In the genomic region with DNA sequence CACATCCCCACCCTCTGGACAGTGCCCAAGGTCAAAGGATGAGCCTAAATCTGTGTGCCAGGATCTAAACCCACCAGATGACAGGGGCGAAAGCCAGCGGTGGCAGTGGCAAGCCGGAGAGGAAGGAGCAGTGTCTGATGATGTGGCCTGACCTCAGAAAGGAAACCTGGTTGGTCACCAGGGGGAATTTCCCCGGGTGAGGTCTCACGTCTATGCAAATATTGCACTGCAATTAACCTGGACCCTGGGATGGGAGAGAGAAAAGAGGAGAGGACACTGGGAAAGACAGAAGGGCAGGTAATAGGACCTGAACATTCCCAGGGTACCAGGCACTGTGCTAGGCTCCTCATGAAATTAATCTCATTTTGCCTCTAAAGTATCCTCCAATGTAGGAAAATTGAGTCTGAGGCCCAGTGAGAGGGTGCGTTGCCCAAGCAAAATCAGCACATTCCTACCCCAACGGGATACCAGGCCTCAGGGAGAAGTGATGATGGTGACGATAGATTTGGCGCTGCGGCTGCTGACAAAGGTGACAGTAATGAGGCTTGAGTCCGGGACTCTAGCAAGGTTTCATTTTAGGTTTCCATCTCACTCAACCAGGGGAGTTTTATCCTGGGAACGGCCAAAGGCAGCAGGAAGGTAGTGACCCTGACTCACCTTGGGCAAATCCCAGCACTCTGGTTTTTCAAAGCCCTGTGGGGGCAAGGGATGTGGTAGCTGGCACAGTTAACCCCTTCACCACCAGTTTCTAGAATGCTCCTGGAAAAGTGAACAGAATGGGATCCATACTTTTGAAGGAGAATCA, we compare ENCODE assay signal across 8 cellular contexts. TPM values are rescaled to one million over a fixed set of nuclear protein-coding genes. Genes with fewer than 3 reads are reported as not detected.
DNase-seq lines count a peak whose midpoint lies in the region; ATAC-seq and TF ChIP-seq lines count a peak whose summit lies in the region.

No MANE protein-coding gene starts in this region.

- peak; percentile 72 for DNase-seq in activated CD4-positive, alpha-beta memory T cell treated with anti-CD3 and anti-CD28 coated beads, Interleukin-2, amount 10 ng/mL, durations not matched to agents 7 days and 5 days
- DNase-seq in esophagus muscularis mucosa (ENCODE audit: extremely low spot score): no peak
- DNase-seq in stimulated activated CD4-positive, alpha-beta T cell treated with anti-CD3 and anti-CD28 coated beads, Interleukin-2, amount 100 ng/mL, for 24 hours: peak; percentile 68 to 72
- DNase-seq in occipital lobe (lab: John Stamatoyannopoulos, UW): no peak
- no peak for DNase-seq in NCI-H128 (lab: John Stamatoyannopoulos, UW; ENCODE audit: unreplicated experiment)

- peaks cover 5% of the 10 kb centered on the region for H3K27me3 Mint-ChIP-seq in activated CD4-positive, alpha-beta memory T cell treated with anti-CD3 and anti-CD28 coated beads, Interleukin-2, amount 10 ng/mL, durations not matched to agents 7 days and 5 days

- peak overlapping the region; percentile 71 to 90 (median 84) for H3K9ac ChIP-seq in BLaER1 treated with 17β-estradiol and CSF1 and Interleukin-3, amounts not matched to agents 10 nM and 100 nM

- peak; percentile 76 for ATAC-seq in GM19351 (IDR thresholded peaks at IDR 0.05; ENCODE audit: unreplicated experiment)
- peak; percentile 79 for ATAC-seq in HG03442 (IDR thresholded peaks at IDR 0.05; ENCODE audit: unreplicated experiment)

- peaks cover 0 to 8% (median 0%) of the 10 kb centered on the region in 11 experiments; a peak in 2 of 22 replicates for H3K36me3 ChIP-seq in BLaER1 treated with 17β-estradiol and CSF1 and Interleukin-3, amounts not matched to agents 10 nM and 100 nM
- H3K36me3 ChIP-seq in esophagus muscularis mucosa: no peaks in the 10 kb centered on the region

- peaks cover 29% of the 10 kb centered on the region for H3K36me3 Mint-ChIP-seq in activated CD4-positive, alpha-beta memory T cell treated with anti-CD3 and anti-CD28 coated beads, Interleukin-2, amount 10 ng/mL, durations not matched to agents 7 days and 5 days (ENCODE audit: low read depth)

- H3K4me1 ChIP-seq in BLaER1 treated with 17β-estradiol and CSF1 and Interleukin-3, amounts not matched to agents 10 nM and 100 nM: peaks cover 68 to 100% (median 94%) of the 10 kb centered on the region in 10 experiments
- peaks cover 38 to 43% (median 41%) of the 10 kb centered on the region in 4 donors for H3K4me1 ChIP-seq in esophagus muscularis mucosa

- peak overlapping the region; percentile 52 for H3K4me3 Mint-ChIP-seq in activated CD4-positive, alpha-beta memory T cell treated with anti-CD3 and anti-CD28 coated beads, Interleukin-2, amount 10 ng/mL, durations not matched to agents 7 days and 5 days

- no peaks in the 10 kb centered on the region for H3K9me3 Mint-ChIP-seq in activated CD4-positive, alpha-beta memory T cell treated with anti-CD3 and anti-CD28 coated beads, Interleukin-2, amount 10 ng/mL, durations not matched to agents 7 days and 5 days

- peaks cover 68% of the 10 kb centered on the region for H3K4me1 Mint-ChIP-seq in activated CD4-positive, alpha-beta memory T cell treated with anti-CD3 and anti-CD28 coated beads, Interleukin-2, amount 10 ng/mL, durations not matched to agents 7 days and 5 days

- no peak for TF ChIP-seq CTCF in esophagus muscularis mucosa (IDR thresholded peaks at IDR 0.05)

- no peaks in the 10 kb centered on the region for H3K9me3 ChIP-seq in BLaER1 treated with 17β-estradiol and CSF1 and Interleukin-3, amounts not matched to agents 10 nM and 100 nM (replicated peaks in 1 of 11)
- no peaks in the 10 kb centered on the region for H3K9me3 ChIP-seq in esophagus muscularis mucosa

- peak overlapping the region; percentile 84 for H3K27ac Mint-ChIP-seq in activated CD4-positive, alpha-beta memory T cell treated with anti-CD3 and anti-CD28 coated beads, Interleukin-2, amount 10 ng/mL, durations not matched to agents 7 days and 5 days

- no peak for TF ChIP-seq EP300 in esophagus muscularis mucosa (IDR thresholded peaks at IDR 0.05)

- H4K20me1 ChIP-seq in BLaER1 treated with 17β-estradiol and CSF1 and Interleukin-3, amounts not matched to agents 10 nM and 100 nM: no peaks in the 10 kb centered on the region

- H3K27me3 ChIP-seq in BLaER1 treated with 17β-estradiol and CSF1 and Interleukin-3, amounts not matched to agents 10 nM and 100 nM: no peaks in the 10 kb centered on the region
- H3K27me3 ChIP-seq in esophagus muscularis mucosa: no peaks in the 10 kb centered on the region

- peak overlapping the region; percentile 81 to 97 (median 90) for H3K4me2 ChIP-seq in BLaER1 treated with 17β-estradiol and CSF1 and Interleukin-3, amounts not matched to agents 10 nM and 100 nM

- H3K4me3 ChIP-seq in BLaER1 treated with 17β-estradiol and CSF1 and Interleukin-3, amounts not matched to agents 10 nM and 100 nM: peak overlapping the region in 7 of 10 experiments; percentile 32 to 54 (median 40); a peak in 9 of 20 replicates
- H3K4me3 ChIP-seq in esophagus muscularis mucosa: no peak overlapping the region

- CTCF ChIA-PET in activated CD4-positive, alpha-beta memory T cell treated with anti-CD3 and anti-CD28 coated beads, Interleukin-2, amount 10 ng/mL, durations not matched to agents 7 days and 5 days (lab: Charles Lee): interaction anchor here (0.9 to 1.3 kb wide), 5 partner anchors 11 to 144 kb away, joined by 3 to 4 read pairs (median 3); no protein-coding TSS in a partner anchor

- intact Hi-C loops in esophagus muscularis mucosa (cut with DNase I): no loop called here

- H3K27ac ChIP-seq in BLaER1 treated with 17β-estradiol and CSF1 and Interleukin-3, amounts not matched to agents 10 nM and 100 nM: peak overlapping the region; percentile 81 to 98 (median 95)
- peak overlapping the region; percentile 34 to 70 (median 68) for H3K27ac ChIP-seq in esophagus muscularis mucosa (replicated peaks in 1 of 4)

- no peak for TF ChIP-seq POLR2A in esophagus muscularis mucosa (IDR thresholded peaks at IDR 0.05; ENCODE audit: low read depth)

- POLR2A ChIA-PET in activated CD4-positive, alpha-beta memory T cell treated with anti-CD3 and anti-CD28 coated beads, Interleukin-2, amount 10 ng/mL, durations not matched to agents 7 days and 5 days (lab: Charles Lee): interaction anchor here (0.9 to 14.6 kb wide), 8 partner anchors 11 to 394 kb away, joined by 3 to 244 read pairs (median 4); a partner anchor contains a TSS

- 53% methylated on average over 12 of the region's 12 CpGs for WGBS in esophagus muscularis mucosa

RNA-seq across cellular contexts. Expression of a gene that starts 13.4 kb away (rescaled TPM):
- 100 to 1,000 TPM; 188 to 201 TPM for total RNA-seq in activated CD4-positive, alpha-beta memory T cell treated with anti-CD3 and anti-CD28 coated beads, Interleukin-2, amount 10 ng/mL, durations not matched to agents 7 days and 5 days
- total RNA-seq in esophagus muscularis mucosa: 100 to 1,000 TPM in 3 of 4 donors, 10 to 100 TPM in 1; 91.4 to 136 (median 114) TPM
- total RNA-seq in occipital lobe: 18.1 TPM

Comparison
In these comparisons a context has a peak if more than half of its experiments do, and no peak if none do; other contexts are left out.
1. H3K4me3 ChIP-seq: peak in BLaER1 treated with 17β-estradiol and CSF1 and Interleukin-3, amounts not matched to agents 10 nM and 100 nM (7 of 10); none in esophagus muscularis mucosa (0 of 4).
2. DNase-seq: peak in activated CD4-positive, alpha-beta memory T cell treated with anti-CD3 and anti-CD28 coated beads, Interleukin-2, amount 10 ng/mL, durations not matched to agents 7 days and 5 days (single experiment) and stimulated activated CD4-positive, alpha-beta T cell treated with anti-CD3 and anti-CD28 coated beads, Interleukin-2, amount 100 ng/mL, for 24 hours (2 of 2); none in esophagus muscularis mucosa (single experiment), occipital lobe (single experiment) and NCI-H128 (single experiment).